ENCODE assay signal across 8 cellular contexts in the genomic region with DNA sequence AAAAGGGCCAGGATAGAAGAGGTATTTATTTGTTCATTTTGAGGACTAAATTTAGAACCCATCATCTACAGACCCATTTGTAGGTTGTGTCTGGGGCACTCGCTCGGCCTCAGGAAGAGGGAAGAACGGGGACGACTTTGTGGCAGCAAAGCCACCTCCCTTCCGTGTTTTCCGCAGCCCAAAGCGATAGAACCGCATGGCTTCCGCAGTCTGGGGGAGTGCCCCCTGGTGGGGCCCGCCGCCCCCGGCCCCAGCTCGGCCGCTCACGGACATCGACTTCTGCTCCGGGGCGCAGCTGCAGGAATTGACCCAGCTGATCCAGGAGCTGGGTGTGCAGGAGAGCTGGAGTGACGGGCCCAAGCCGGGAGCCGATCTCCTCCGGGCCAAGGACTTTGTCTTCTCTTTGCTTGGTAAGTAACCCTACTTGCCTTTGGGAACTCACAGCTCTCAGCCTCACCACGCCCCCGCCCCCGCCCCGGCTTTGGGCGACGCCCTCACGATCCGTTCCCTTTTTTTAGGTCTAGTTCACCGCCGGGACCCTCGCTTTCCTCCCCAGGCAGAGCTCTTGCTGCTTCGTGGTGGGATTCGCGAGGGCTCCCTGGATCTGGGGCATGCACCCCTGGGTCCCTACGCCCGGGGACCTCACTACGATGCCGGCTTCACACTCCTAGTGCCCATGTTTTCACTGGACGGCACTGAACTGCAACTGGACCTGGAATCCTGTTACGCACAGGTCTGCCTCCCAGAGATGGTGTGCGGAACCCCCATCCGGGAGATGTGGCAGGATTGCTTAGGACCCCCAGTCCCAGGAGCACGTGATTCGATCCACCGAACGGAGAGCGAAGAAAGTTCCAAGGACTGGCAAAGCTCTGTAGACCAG. TPM values are rescaled to one million over a fixed set of nuclear protein-coding genes. Genes with fewer than 3 reads are reported as not detected.
DNase-seq lines count a peak whose midpoint lies in the region; ATAC-seq, FAIRE-seq and TF ChIP-seq lines count a peak whose summit lies in the region.

No MANE protein-coding gene starts in this region.

- WGBS in A549 (ENCODE audit: missing lambda C conversion rate), result 33% methylated on average over 40 of the region's 49 CpGs

- ATAC-seq in A549 (peak; percentile 37 to 48), GM19035 (IDR thresholded peaks at IDR 0.05; ENCODE audit: unreplicated experiment) (peak; percentile 24)

- TF ChIP-seq EP300 in A549 (IDR thresholded peaks at IDR 0.05), result no peak

- H3K27me3 ChIP-seq in brain microvascular endothelial cell (replicated peaks) (peaks cover 23% of the 10 kb centered on the region), SJCRH30 (no peaks in the 10 kb centered on the region)

- TF ChIP-seq POLR2A in A549 (IDR thresholded peaks at IDR 0.05; ENCODE audit: low read length), result no peak

- peak overlapping the region; percentile 62 to 85 for H3K27ac ChIP-seq in A549
- no peak overlapping the region for H3K27ac ChIP-seq in brain microvascular endothelial cell
- no peak overlapping the region for H3K27ac ChIP-seq in SJCRH30

- FAIRE-seq in A549 (lab: Jason Lieb, UNC), result no peak

- H3K4me1 ChIP-seq in A549 (peaks cover 30% of the 10 kb centered on the region), SJCRH30 (no peaks in the 10 kb centered on the region)

- POLR2A ChIA-PET in A549 (lab: Yijun Ruan, JAX), result interaction anchor here (0.9 to 3.0 kb wide), 14 partner anchors 8 to 252 kb away, joined by 3 to 31 read pairs (median 4); partner anchors contain the start of genes MPDU1, PLSCR3, POLR2A and SLC35G6

- no peaks in the 10 kb centered on the region for H3K9me3 ChIP-seq in A549
- no peaks in the 10 kb centered on the region for H3K9me3 ChIP-seq in SJCRH30 (replicated peaks)

- CTCF ChIA-PET in A549 (lab: Yijun Ruan, JAX), result interaction anchor here (0.8 to 17.0 kb wide), 48 partner anchors 11 to 484 kb away, joined by 3 to 342 read pairs (median 9); partner anchors contain the start of genes CHRNB1, KCTD11, PLSCR3 and SENP3

- peak overlapping the region; percentile 86 for H3K4me2 ChIP-seq in A549

- H3K36me3 ChIP-seq in brain microvascular endothelial cell (replicated peaks) (no peaks in the 10 kb centered on the region), SJCRH30 (no peaks in the 10 kb centered on the region)

- H3K4me3 ChIP-seq in A549, result peak overlapping the region; percentile 55
- peak overlapping the region; percentile 58 for H3K4me3 ChIP-seq in brain microvascular endothelial cell (ENCODE audit: low read depth, low read length)
- H3K4me3 ChIP-seq in SJCRH30, result no peak overlapping the region

- no peak; the same call in 2 of the 3 replicates for TF ChIP-seq CTCF in A549 (IDR thresholded peaks at IDR 0.05)
- peak; percentile 22 for TF ChIP-seq CTCF in brain microvascular endothelial cell (IDR thresholded peaks at IDR 0.05; ENCODE audit: low read depth, low read length, missing control alignments)

- DNase-seq in A549 (ENCODE audit: low read depth in 1 of 2, low spot score in 1 of 2), result peak; percentile 59 to 65
- DNase-seq in HUDEP-2 (lab: John Stamatoyannopoulos, UW; ENCODE audit: unreplicated experiment in 76 of 76), result peak in 59 of 76 experiments; percentile 16 to 77 (median 56)
- peak; percentile 47 for DNase-seq in T-helper 22 cell (ENCODE audit: low read depth)
- no peak for DNase-seq in brain microvascular endothelial cell
- peak; percentile 64 for DNase-seq in left kidney (ENCODE audit: low read depth, low spot score)
- peak in 2 of 3 experiments; percentile 24 to 62 for DNase-seq in stimulated activated CD4-positive, alpha-beta T cell treated with anti-CD3 and anti-CD28 coated beads, TNF-alpha, amount 100 ng/mL, for 24 hours (ENCODE audit: low read depth in 3 of 3)
- no peak for DNase-seq in SJCRH30

- TF ChIP-seq RAD21 in A549 (conservative IDR thresholded peaks at IDR 0.05 in 1 of 2, IDR thresholded peaks at IDR 0.05 in 1 of 2), result no peak

- in situ Hi-C loops in brain microvascular endothelial cell (cut with HindIII; ENCODE audit: low pct_ligation_motif_present, low sequenced_read_pairs), result no loop called here

TF ChIP-seq in A549, 52 proteins besides CTCF, POLR2A, EP300 and RAD21:
- TF ChIP-seq HOXB13 (CRISPR knock-in tag; IDR thresholded peaks at IDR 0.05; ENCODE audit: low read depth) (no peak), RARB (CRISPR knock-in tag; IDR thresholded peaks at IDR 0.05) (no peak), NFE2L2 (conservative IDR thresholded peaks at IDR 0.05; ENCODE audit: low read length) (no peak), PHF8 (IDR thresholded peaks at IDR 0.05; ENCODE audit: borderline replicate concordance, low read depth) (0 out of 2 replicates have a peak, but pooled peaks have one; percentile 19), RNF2 (IDR thresholded peaks at IDR 0.05; ENCODE audit: borderline replicate concordance, low read depth) (peak; percentile 64; the same call in 1 of the 2 replicates), NPAS2 (CRISPR knock-in tag; IDR thresholded peaks at IDR 0.05; ENCODE audit: borderline replicate concordance) (no peak)
TF ChIP-seq in A549: peak in this region for 2.

RNA-seq across cellular contexts. Expression of gene TMEM102, which starts 0.7 kb away (rescaled TPM):
- polyA plus RNA-seq in A549 (2011; rRNA removed), result 4.4 and 4.9 TPM in 2 replicates
- polyA plus RNA-seq in A549 (2012; cell fraction: cytosol; rRNA removed), result 4.4 and 5.5 TPM in 2 replicates
- 13.7 and 17.9 TPM in 2 replicates for polyA plus RNA-seq in A549 (2012; cell fraction: nucleus; rRNA removed)
- polyA plus RNA-seq in A549 (2017; fragmentation: RNase III; extraction: RNeasy Plus Mini Kit Qiagen cat#74134 plus additional on column Dnase treatment), result 6.5 to 8.9 TPM (median 8.1 TPM) in 3 replicates
- polyA minus RNA-seq in A549 (2011; rRNA and poly(A)+ RNA removed), result 5.5 and 6.2 TPM in 2 replicates
- 0.10 and 0.53 TPM in 2 replicates for total RNA-seq in SJCRH30 (2014; rRNA removed; shearing (Covaris generic))

RNA-seq across cellular contexts. Expression of gene FGF11, which starts 3.4 kb away (rescaled TPM):
- 1.4 and 1.9 TPM in 2 replicates for polyA plus RNA-seq in A549 (2011; rRNA removed)
- 0.71 and 0.74 TPM in 2 replicates for polyA plus RNA-seq in A549 (2012; cell fraction: cytosol; rRNA removed)
- 3.3 and 4.8 TPM in 2 replicates for polyA plus RNA-seq in A549 (2012; cell fraction: nucleus; rRNA removed)
- polyA plus RNA-seq in A549 (2017; fragmentation: RNase III; extraction: RNeasy Plus Mini Kit Qiagen cat#74134 plus additional on column Dnase treatment), result 1.1 to 1.8 TPM (median 1.5 TPM) in 3 replicates
- 1.0 and 1.3 TPM in 2 replicates for polyA minus RNA-seq in A549 (2011; rRNA and poly(A)+ RNA removed)
- 4.0 and 5.0 TPM in 2 replicates for total RNA-seq in SJCRH30 (2014; rRNA removed; shearing (Covaris generic))

RNA-seq across cellular contexts. Expression of gene SPEM3, which starts 7.3 kb away (rescaled TPM):
- not detected in 2 replicates for polyA plus RNA-seq in A549 (2011; rRNA removed)
- polyA plus RNA-seq in A549 (2012; cell fraction: cytosol; rRNA removed), result not detected in 2 replicates
- not detected in 2 replicates for polyA plus RNA-seq in A549 (2012; cell fraction: nucleus; rRNA removed)
- not detected in 3 replicates for polyA plus RNA-seq in A549 (2017; fragmentation: RNase III; extraction: RNeasy Plus Mini Kit Qiagen cat#74134 plus additional on column Dnase treatment)
- polyA minus RNA-seq in A549 (2011; rRNA and poly(A)+ RNA removed), result not detected in 2 replicates
- not detected in 2 replicates for total RNA-seq in SJCRH30 (2014; rRNA removed; shearing (Covaris generic))

RNA-seq across cellular contexts. Expression of gene CHRNB1, which starts 8.9 kb away (rescaled TPM):
- polyA plus RNA-seq in A549 (2011; rRNA removed), result 6.5 and 6.9 TPM in 2 replicates
- polyA plus RNA-seq in A549 (2012; cell fraction: cytosol; rRNA removed), result 10.5 and 10.6 TPM in 2 replicates
- polyA plus RNA-seq in A549 (2012; cell fraction: nucleus; rRNA removed), result 3.0 and 4.2 TPM in 2 replicates
- 6.2 to 8.4 TPM (median 8.0 TPM) in 3 replicates for polyA plus RNA-seq in A549 (2017; fragmentation: RNase III; extraction: RNeasy Plus Mini Kit Qiagen cat#74134 plus additional on column Dnase treatment)
- 4.1 and 5.9 TPM in 2 replicates for polyA minus RNA-seq in A549 (2011; rRNA and poly(A)+ RNA removed)
- 33.3 and 36.9 TPM in 2 replicates for total RNA-seq in SJCRH30 (2014; rRNA removed; shearing (Covaris generic))

RNA-seq across cellular contexts. Expression of gene SPEM2, which starts 10.5 kb away (rescaled TPM):
- polyA plus RNA-seq in A549 (2011; rRNA removed) (not detected in 2 replicates), A549 (2017; fragmentation: RNase III; extraction: RNeasy Plus Mini Kit Qiagen cat#74134 plus additional on column Dnase treatment) (not detected in 3 replicates)
- polyA plus RNA-seq in A549 (2012; cell fraction: cytosol; rRNA removed), result 0.03 TPM in 1 of 2 replicates, not detected in the other
- 0.10 and 0.12 TPM in 2 replicates for polyA plus RNA-seq in A549 (2012; cell fraction: nucleus; rRNA removed)
- not detected in 2 replicates for polyA minus RNA-seq in A549 (2011; rRNA and poly(A)+ RNA removed)
- not detected in 2 replicates for total RNA-seq in SJCRH30 (2014; rRNA removed; shearing (Covaris generic))

Comparison
In these comparisons a context has a peak if more than half of its experiments do, and no peak if none do; other contexts are left out.
1. DNase-seq: peak in A549 (2 of 2), HUDEP-2 (59 of 76), T-helper 22 cell (single experiment), left kidney (single experiment) and stimulated activated CD4-positive, alpha-beta T cell treated with anti-CD3 and anti-CD28 coated beads, TNF-alpha, amount 100 ng/mL, for 24 hours (2 of 3); none in brain microvascular endothelial cell (single experiment) and SJCRH30 (0 of 2).
2. H3K27ac ChIP-seq: peak in A549 (2 of 2); none in brain microvascular endothelial cell (single experiment) and SJCRH30 (single experiment).